22 cellular contexts compared by ENCODE assay signal in the genomic region with DNA sequence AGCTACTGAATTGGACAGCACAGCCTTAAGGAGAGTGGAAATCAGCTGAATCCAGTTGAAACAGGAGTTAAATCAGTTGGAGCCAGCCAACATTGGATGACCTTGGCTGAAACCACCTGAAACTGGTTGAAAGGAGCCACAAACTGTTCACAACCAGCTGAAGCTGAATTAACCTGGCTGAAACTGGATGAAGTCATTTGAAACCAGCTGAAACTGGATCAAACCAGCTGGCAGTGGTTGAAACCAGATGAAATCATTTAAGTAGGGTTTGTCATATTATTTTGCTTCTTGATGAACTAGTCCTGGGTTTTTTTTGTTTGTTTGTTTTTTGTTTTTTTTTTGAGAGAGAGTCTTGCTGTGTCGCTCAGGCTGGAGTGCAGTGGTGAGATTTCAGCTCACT. TPM values are rescaled to one million over a fixed set of nuclear protein-coding genes. Genes with fewer than 3 reads are reported as not detected.
"Had no signal": no experiment of that assay in that cellular context is flagged by ENCODE, and none has a peak within 500 bp of the region (broad histone marks: within the 10 kb centered on the region; RNA-seq: fewer than 3 reads in every experiment).

No MANE protein-coding gene starts in this region.

RNA-seq across cellular contexts. Expression of a gene that starts 15.3 kb away (rescaled TPM):
- total RNA-seq: endodermal cell; esophagus mucosa; gastrocnemius medialis; glomerular endothelial cell; left ventricle myocardium superior; lower lobe of right lung; mesenteric fat pad; myocyte; naive thymus-derived CD8-positive, alpha-beta T cell; occipital lobe; ovary; posterior vena cava; pulmonary artery endothelial cell; spleen; stomach; subcutaneous adipose tissue; temporal lobe; thyroid gland; ureter; vagina had no signal
- polyA plus RNA-seq: keratinocyte, neural cell, stomach had no signal
